ENCODE assay signal across 23 cellular contexts in genomic region chr9:135521608-135522095, GRCh38. TPM values are rescaled to one million over a fixed set of nuclear protein-coding genes. Genes with fewer than 3 reads are reported as not detected.
DNase-seq lines count a peak whose midpoint lies in the region; ATAC-seq and TF ChIP-seq lines count a peak whose summit lies in the region.
"Had no signal": no experiment of that assay in that cellular context is flagged by ENCODE, and none has a peak within 500 bp of the region (broad histone marks: within the 10 kb centered on the region; RNA-seq: fewer than 3 reads in every experiment).

No MANE protein-coding gene starts in this region.

- WGBS in neuronal stem cell (ENCODE audit: extremely low coverage in 2 of 2, insufficient read length in 2 of 2, insufficient replicate concordance in 1 of 2), 2 donors: no CpG with 5 or more reads among the region's 11 CpGs

- no peak overlapping the region for H4K91ac ChIP-seq in neuronal stem cell (ENCODE audit: low read depth, low read length, poor library complexity)

- no peaks in the 10 kb centered on the region for H3K36me3 ChIP-seq in neuronal stem cell (replicated peaks in 1 of 2; ENCODE audit: control insufficient read depth in 2 of 2, insufficient read depth in 2 of 2, low read length in 2 of 2)

- H3K18ac ChIP-seq in neuronal stem cell (ENCODE audit: low read length): no peak overlapping the region

- peak overlapping the region; percentile 56 for H2AK5ac ChIP-seq in neuronal stem cell (ENCODE audit: low read depth, low read length)

- no peak overlapping the region for H3K14ac ChIP-seq in neuronal stem cell (ENCODE audit: low read length)

- peak overlapping the region; percentile 53 for H3K4ac ChIP-seq in neuronal stem cell (ENCODE audit: low read length)

- no peak for ATAC-seq in GM18873 (IDR thresholded peaks at IDR 0.05; ENCODE audit: low FRiP score, unreplicated experiment)
- no peak for ATAC-seq in activated naive CD8-positive, alpha-beta T cell treated with anti-CD3 and anti-CD28 coated beads, Interleukin-2, amount 50 U/mL, for 24 hours

- no peaks in the 10 kb centered on the region for H3K79me1 ChIP-seq in neuronal stem cell (ENCODE audit: low read depth, low read length)

- no peak overlapping the region for H3K9ac ChIP-seq in neuronal stem cell (ENCODE audit: low read depth, low read length, poor library complexity)
- H3K9ac ChIP-seq: GM23248 had no signal

- H3K36me3 Mint-ChIP-seq in type B pancreatic cell: no peaks in the 10 kb centered on the region
- H3K36me3 Mint-ChIP-seq in activated naive CD8-positive, alpha-beta T cell treated with anti-CD3 and anti-CD28 coated beads, Interleukin-2, amount 50 U/mL, for 24 hours (ENCODE audit: low read depth): no peaks in the 10 kb centered on the region

- H2BK15ac ChIP-seq in neuronal stem cell (ENCODE audit: low read length): no peak overlapping the region

- H2AFZ ChIP-seq in neuronal stem cell (ENCODE audit: low read length): no peak overlapping the region
- H2AFZ ChIP-seq: GM23248, PC-9 had no signal

- H2BK5ac ChIP-seq in neuronal stem cell (ENCODE audit: low read length): no peak overlapping the region

- H3K4me3 Mint-ChIP-seq in type B pancreatic cell: no peak overlapping the region
- no peak overlapping the region for H3K4me3 Mint-ChIP-seq in activated naive CD8-positive, alpha-beta T cell treated with anti-CD3 and anti-CD28 coated beads, Interleukin-2, amount 50 U/mL, for 24 hours
- H3K4me3 Mint-ChIP-seq: H9, HFFc6 had no signal

- no peak overlapping the region for H4K8ac ChIP-seq in neuronal stem cell (ENCODE audit: low read depth, low read length)

- H3K4me1 ChIP-seq in neuronal stem cell (ENCODE audit: control insufficient read depth in 2 of 2, insufficient read depth in 1 of 2, low read depth in 1 of 2, low read length in 2 of 2): peaks cover 0 to 2% of the 10 kb centered on the region in 2 donors

- H3K27ac ChIP-seq in neuronal stem cell (replicated peaks; ENCODE audit: low read length): no peak overlapping the region
- H3K27ac ChIP-seq: C4-2B, GM23248, PC-9, SK-N-MC had no signal

- no peak overlapping the region for H2BK12ac ChIP-seq in neuronal stem cell (ENCODE audit: low read length)

- H3K27me3 ChIP-seq in neuronal stem cell (ENCODE audit: control insufficient read depth in 3 of 3, insufficient read depth in 3 of 3, low read depth in 1 of 3, low read length in 3 of 3): peaks cover 0 to 3% (median 0%) of the 10 kb centered on the region in 3 experiments

- no peak overlapping the region for H3K23ac ChIP-seq in neuronal stem cell (ENCODE audit: low read depth, low read length, poor library complexity)

- peak; percentile 15 for DNase-seq in activated CD8-positive, alpha-beta memory T cell treated with anti-CD3 and anti-CD28 coated beads for 24 hours
- no peak for DNase-seq in activated CD8-positive, alpha-beta memory T cell treated with anti-CD3 and anti-CD28 coated beads, Interleukin-2, amount 50 U/mL, for 48 hours
- DNase-seq in GM13977 (ENCODE audit: low spot score): peak; percentile 5
- DNase-seq in neuronal stem cell (ENCODE audit: low spot score): no peak
- peak; percentile 62 for DNase-seq in type B pancreatic cell (ENCODE audit: extremely low spot score, unreplicated experiment)
- no peak for DNase-seq in activated naive CD8-positive, alpha-beta T cell treated with anti-CD3 and anti-CD28 coated beads, Interleukin-2, amount 50 U/mL, for 24 hours
- DNase-seq: 8988T, EL, GF-D8, GM23248, H9, HFFc6, Kasumi-1, NCI-H1417, NCI-H187, PC-9, RPMI8226, SHP77 treated with DMSO at 0.1 percent for 48 hours had no signal

- in situ Hi-C loops in GM13977 (cut with MboI; ENCODE audit: low pct_unique_long_range_greater_than_20kb, low sequenced_read_pairs, unreplicated experiment): no loop called here

- no peaks in the 10 kb centered on the region for H3K9me3 Mint-ChIP-seq in type B pancreatic cell
- no peaks in the 10 kb centered on the region for H3K9me3 Mint-ChIP-seq in activated naive CD8-positive, alpha-beta T cell treated with anti-CD3 and anti-CD28 coated beads, Interleukin-2, amount 50 U/mL, for 24 hours
- H3K9me3 Mint-ChIP-seq: HFFc6 had no signal

- no peak overlapping the region for H3K27ac Mint-ChIP-seq in type B pancreatic cell
- H3K27ac Mint-ChIP-seq in activated naive CD8-positive, alpha-beta T cell treated with anti-CD3 and anti-CD28 coated beads, Interleukin-2, amount 50 U/mL, for 24 hours: no peak overlapping the region
- H3K27ac Mint-ChIP-seq: HFFc6 had no signal

- H3K4me1 Mint-ChIP-seq in type B pancreatic cell (ENCODE audit: unreplicated experiment): no peaks in the 10 kb centered on the region
- no peaks in the 10 kb centered on the region for H3K4me1 Mint-ChIP-seq in activated naive CD8-positive, alpha-beta T cell treated with anti-CD3 and anti-CD28 coated beads, Interleukin-2, amount 50 U/mL, for 24 hours

- H3K9me3 ChIP-seq in neuronal stem cell (replicated peaks in 1 of 2; ENCODE audit: control insufficient read depth in 2 of 2, insufficient read depth in 1 of 2, low read depth in 1 of 2, low read length in 2 of 2): no peaks in the 10 kb centered on the region

- TF ChIP-seq CTCF in GM13977 (IDR thresholded peaks at IDR 0.05; ENCODE audit: extremely low read depth, insufficient read depth, missing control alignments): no peak
- TF ChIP-seq CTCF in type B pancreatic cell (conservative IDR thresholded peaks at IDR 0.05): no peak

- H3K27me3 Mint-ChIP-seq in type B pancreatic cell: no peaks in the 10 kb centered on the region
- H3K27me3 Mint-ChIP-seq in activated naive CD8-positive, alpha-beta T cell treated with anti-CD3 and anti-CD28 coated beads, Interleukin-2, amount 50 U/mL, for 24 hours: peaks cover 12% of the 10 kb centered on the region

- no peak overlapping the region for H2BK120ac ChIP-seq in neuronal stem cell (ENCODE audit: low read depth, low read length)

- H3K4me2 ChIP-seq in neuronal stem cell (ENCODE audit: insufficient read depth, low read length, poor library complexity, severe bottlenecking): no peak overlapping the region
- H3K4me2 ChIP-seq: PC-9 had no signal

- no peak overlapping the region for H3K4me3 ChIP-seq in neuronal stem cell (ENCODE audit: low read length in 2 of 2)
- H3K4me3 ChIP-seq: GM23248, PC-9, SK-N-MC had no signal

RNA-seq across cellular contexts. Expression of gene LCN1, which starts 0.4 kb away (rescaled TPM):
- polyA plus RNA-seq in neuronal stem cell (2013, experiment 1 of 2): not detected
- polyA plus RNA-seq in neuronal stem cell (2013, experiment 2 of 2): not detected
- not detected in 2 replicates for total RNA-seq in type B pancreatic cell (ENCODE audit: low replicate concordance)
- total RNA-seq: GM23248, H9, MCF 10A, PC-9 had no signal
- polyA plus RNA-seq: GM23248 had no signal

RNA-seq across cellular contexts. Expression of gene MRPS2, which starts 21.2 kb away (rescaled TPM):
- polyA plus RNA-seq in neuronal stem cell (2013, experiment 1 of 2): 88.3 TPM
- 78.9 TPM for polyA plus RNA-seq in neuronal stem cell (2013, experiment 2 of 2)
- 50.0 and 55.2 TPM in 2 replicates for total RNA-seq in type B pancreatic cell (ENCODE audit: low replicate concordance)

RNA-seq across cellular contexts. Expression of gene OBP2A, which starts 24.3 kb away (rescaled TPM):
- polyA plus RNA-seq in neuronal stem cell (2013, experiment 1 of 2): not detected
- polyA plus RNA-seq in neuronal stem cell (2013, experiment 2 of 2): not detected
- total RNA-seq in type B pancreatic cell (ENCODE audit: low replicate concordance): not detected in 2 replicates
- total RNA-seq: GM23248, H9, HFFc6, MCF 10A, NCI-H460, PC-9 had no signal
- polyA plus RNA-seq: GM23248 had no signal

RNA-seq across cellular contexts. Expression of gene PAEP, which starts 39.9 kb away (rescaled TPM):
- polyA plus RNA-seq in neuronal stem cell (2013, experiment 1 of 2): not detected
- polyA plus RNA-seq in neuronal stem cell (2013, experiment 2 of 2): not detected
- total RNA-seq in type B pancreatic cell (ENCODE audit: low replicate concordance): not detected in 2 replicates
- total RNA-seq: GM23248, H9, HFFc6, MCF 10A, PC-9 had no signal
- polyA plus RNA-seq: GM23248 had no signal

RNA-seq across cellular contexts. Expression of gene PPP1R26, which starts 42.1 kb away (rescaled TPM):
- 20.7 TPM for polyA plus RNA-seq in neuronal stem cell (2013, experiment 1 of 2)
- 20.4 TPM for polyA plus RNA-seq in neuronal stem cell (2013, experiment 2 of 2)
- 22.7 and 24.2 TPM in 2 replicates for total RNA-seq in type B pancreatic cell (ENCODE audit: low replicate concordance)

Comparison
In these comparisons a context has a peak if more than half of its experiments do, and no peak if none do; other contexts are left out.
1. DNase-seq: peak in activated CD8-positive, alpha-beta memory T cell treated with anti-CD3 and anti-CD28 coated beads for 24 hours (single experiment), GM13977 (single experiment) and type B pancreatic cell (single experiment); none in activated CD8-positive, alpha-beta memory T cell treated with anti-CD3 and anti-CD28 coated beads, Interleukin-2, amount 50 U/mL, for 48 hours (single experiment), neuronal stem cell (single experiment) and activated naive CD8-positive, alpha-beta T cell treated with anti-CD3 and anti-CD28 coated beads, Interleukin-2, amount 50 U/mL, for 24 hours (single experiment).